In genomic region chr6:166955121-166955864, GRCh38 we compare ENCODE assay signal across 1 cellular context.
TF ChIP-seq lines count a peak whose summit lies in the region.

No MANE protein-coding gene starts in this region.

TF ChIP-seq in GM12878, 131 proteins besides CTCF, POLR2A, EP300 and RAD21 (continued from another document):
- TF ChIP-seq REST (IDR thresholded peaks at IDR 0.05; ENCODE audit: low read depth, low read length) = 0 out of 2 replicates have a peak, but pooled peaks have one; percentile 40
- peak; percentile 30 to 60; a peak in 2 of 4 replicates for TF ChIP-seq BHLHE40 (IDR thresholded peaks at IDR 0.05; ENCODE audit: borderline replicate concordance in 1 of 2, low read depth in 2 of 2, low read length in 1 of 2)
- TF ChIP-seq GATAD2B (conservative IDR thresholded peaks at IDR 0.05; ENCODE audit: low read depth) = peak; percentile 98
- TF ChIP-seq GABPA (IDR thresholded peaks at IDR 0.05; ENCODE audit: low read depth) = no peak
- TF ChIP-seq CHD1 (IDR thresholded peaks at IDR 0.05; ENCODE audit: low read depth, low read length) = no peak
- TF ChIP-seq RELA (IDR thresholded peaks at IDR 0.05; ENCODE audit: borderline replicate concordance, partially characterized antibody) = no peak
- TF ChIP-seq CREM (IDR thresholded peaks at IDR 0.05; ENCODE audit: low read depth) = no peak; the same call in 1 of the 2 replicates
- TF ChIP-seq HDGF (IDR thresholded peaks at IDR 0.05) = peak; percentile 67; the same call in 1 of the 2 replicates
